8 cellular contexts compared by ENCODE assay signal in genomic region chr4:38663801-38664703, GRCh38. TPM values are rescaled to one million over a fixed set of nuclear protein-coding genes. Genes with fewer than 3 reads are reported as not detected.
DNase-seq lines count a peak whose midpoint lies in the region; ATAC-seq and TF ChIP-seq lines count a peak whose summit lies in the region.

TSS of gene KLF3 (plus strand) at chr4:38664199. CDS start at chr4:38680626, 16,427 bp downstream.

- H3K27me3 ChIP-seq in H7 (ENCODE audit: control insufficient read depth, insufficient read depth, low read length) (no peaks in the 10 kb centered on the region), MG63 (no peaks in the 10 kb centered on the region), SK-N-SH (ENCODE audit: insufficient read depth) (no peaks in the 10 kb centered on the region), gastroesophageal sphincter (no peaks in the 10 kb centered on the region), neutrophil (no peaks in the 10 kb centered on the region)

- H3K4me3 Mint-ChIP-seq in activated naive CD4-positive, alpha-beta T cell treated with anti-CD3 and anti-CD28 coated beads, Interleukin-2, amount 10 ng/mL, durations not matched to agents 7 days and 5 days: peak within 1 kb of the TSS; percentile 93

- CTCF ChIA-PET in SK-N-SH (lab: Yijun Ruan, JAX): interaction anchor here (1.4 kb wide), 1 partner anchor 344 kb away, joined by 5 read pairs; no protein-coding TSS in a partner anchor
- CTCF ChIA-PET in activated naive CD4-positive, alpha-beta T cell treated with anti-CD3 and anti-CD28 coated beads, Interleukin-2, amount 10 ng/mL, durations not matched to agents 7 days and 5 days (lab: Charles Lee): no interaction called here

- no peaks in the 10 kb centered on the region for H3K9me2 ChIP-seq in SK-N-SH

- TF ChIP-seq CTCF in SK-N-SH (IDR thresholded peaks at IDR 0.05) (no peak), gastroesophageal sphincter (IDR thresholded peaks at IDR 0.05) (no peak), neutrophil (IDR thresholded peaks at IDR 0.05) (peak; percentile 10), subcutaneous adipose tissue (IDR thresholded peaks at IDR 0.05; ENCODE audit: low read depth) (no peak)

- H3K79me2 ChIP-seq in SK-N-SH (ENCODE audit: insufficient read depth): peaks cover 64% of the 10 kb centered on the region

- H3K36me3 ChIP-seq in H7 (replicated peaks; ENCODE audit: control insufficient read depth, insufficient read depth, low read length): no peaks in the 10 kb centered on the region
- peaks cover 16% of the 10 kb centered on the region for H3K36me3 ChIP-seq in MG63
- peaks cover 0 to 3% of the 10 kb centered on the region in 2 experiments for H3K36me3 ChIP-seq in SK-N-SH (replicated peaks in 1 of 2; ENCODE audit: control insufficient read depth in 1 of 2, insufficient read depth in 2 of 2, low read length in 1 of 2)
- H3K36me3 ChIP-seq in gastroesophageal sphincter: no peaks in the 10 kb centered on the region
- no peaks in the 10 kb centered on the region for H3K36me3 ChIP-seq in neutrophil

- H3F3A ChIP-seq in SK-N-SH (replicated peaks; ENCODE audit: insufficient read depth): peaks cover 18% of the 10 kb centered on the region

- H3K27me3 Mint-ChIP-seq in activated naive CD4-positive, alpha-beta T cell treated with anti-CD3 and anti-CD28 coated beads, Interleukin-2, amount 10 ng/mL, durations not matched to agents 7 days and 5 days: no peaks in the 10 kb centered on the region

- peak within 1 kb of the TSS; percentile 91 for H3K4me2 ChIP-seq in SK-N-SH

- peak; percentile 96 to 97 for TF ChIP-seq POLR2A in gastroesophageal sphincter (IDR thresholded peaks at IDR 0.05)

- H3K9me3 Mint-ChIP-seq in activated naive CD4-positive, alpha-beta T cell treated with anti-CD3 and anti-CD28 coated beads, Interleukin-2, amount 10 ng/mL, durations not matched to agents 7 days and 5 days: no peaks in the 10 kb centered on the region

- peaks cover 30% of the 10 kb centered on the region for H3K36me3 Mint-ChIP-seq in activated naive CD4-positive, alpha-beta T cell treated with anti-CD3 and anti-CD28 coated beads, Interleukin-2, amount 10 ng/mL, durations not matched to agents 7 days and 5 days

- H3K4me1 Mint-ChIP-seq in activated naive CD4-positive, alpha-beta T cell treated with anti-CD3 and anti-CD28 coated beads, Interleukin-2, amount 10 ng/mL, durations not matched to agents 7 days and 5 days: peaks cover 68% of the 10 kb centered on the region

- ATAC-seq in gastroesophageal sphincter: peak; percentile 88

- peaks cover 1% of the 10 kb centered on the region; the same call in 1 of the 2 replicates for H4K20me1 ChIP-seq in SK-N-SH (ENCODE audit: insufficient read depth)

- peak within 1 kb of the TSS; percentile 79 for H3K4me3 ChIP-seq in H7 (ENCODE audit: insufficient read depth, low read depth, low read length)
- H3K4me3 ChIP-seq in MG63: peak within 1 kb of the TSS; percentile 81
- H3K4me3 ChIP-seq in SK-N-SH (ENCODE audit: low read depth in 2 of 2, low read length in 1 of 2): peak within 1 kb of the TSS; percentile 85 to 88
- H3K4me3 ChIP-seq in gastroesophageal sphincter: peak within 1 kb of the TSS; percentile 87 to 100
- H3K4me3 ChIP-seq in neutrophil (ENCODE audit: low read depth in 1 of 2, low read length in 1 of 2): peak within 1 kb of the TSS; percentile 88 to 89

- H3K27ac Mint-ChIP-seq in activated naive CD4-positive, alpha-beta T cell treated with anti-CD3 and anti-CD28 coated beads, Interleukin-2, amount 10 ng/mL, durations not matched to agents 7 days and 5 days: peak within 1 kb of the TSS; percentile 93

- TF ChIP-seq EP300 in SK-N-SH (IDR thresholded peaks at IDR 0.05; ENCODE audit: borderline replicate concordance in 1 of 2, low read depth in 1 of 2, low read length in 1 of 2) (no peak; a peak in 1 of 4 replicates), gastroesophageal sphincter (IDR thresholded peaks at IDR 0.05) (no peak)

- peak; percentile 82 for DNase-seq in ELF-1 (ENCODE audit: low read depth, low spot score)
- peak; percentile 92 for DNase-seq in H7
- peak; percentile 90 for DNase-seq in MG63
- DNase-seq in SK-N-SH: peak; percentile 94
- peak; percentile 94 for DNase-seq in activated naive CD4-positive, alpha-beta T cell treated with anti-CD3 and anti-CD28 coated beads, Interleukin-2, amount 10 ng/mL, durations not matched to agents 7 days and 5 days

- peak within 1 kb of the TSS; percentile 97 for H3K9ac ChIP-seq in SK-N-SH

- 0% methylated on average over 11 of the region's 110 CpGs for WGBS in SK-N-SH (ENCODE audit: low lambda C conversion rate)
- WGBS in gastroesophageal sphincter (ENCODE audit: low coverage in 1 of 2), 2 donors: no CpG with 5 or more reads among the region's 110 CpGs

- H3K27ac ChIP-seq in SK-N-SH (ENCODE audit: low read depth in 2 of 2, low read length in 1 of 2) (peak within 1 kb of the TSS; percentile 97 to 99), gastroesophageal sphincter (peak within 1 kb of the TSS; percentile 98 to 100 (median 99)), neutrophil (peak within 1 kb of the TSS; percentile 100)

- H2AFZ ChIP-seq in SK-N-SH (ENCODE audit: low read depth): peak within 1 kb of the TSS; percentile 78

- H3K9me3 ChIP-seq in MG63 (no peaks in the 10 kb centered on the region), SK-N-SH (no peaks in the 10 kb centered on the region), gastroesophageal sphincter (no peaks in the 10 kb centered on the region), neutrophil (no peaks in the 10 kb centered on the region)

- POLR2A ChIA-PET in SK-N-SH (lab: Yijun Ruan, JAX): no interaction called here

- peaks cover 15 to 29% of the 10 kb centered on the region in 2 experiments; a peak in 3 of 4 replicates for H3K4me1 ChIP-seq in SK-N-SH (ENCODE audit: control insufficient read depth in 1 of 2, insufficient read depth in 2 of 2, low read depth in 1 of 2, low read length in 1 of 2)
- peaks cover 0 to 57% (median 10%) of the 10 kb centered on the region in 3 donors for H3K4me1 ChIP-seq in gastroesophageal sphincter
- H3K4me1 ChIP-seq in neutrophil (ENCODE audit: control insufficient read depth in 1 of 2, insufficient read depth in 1 of 2, low read depth in 1 of 2, low read length in 1 of 2): peaks cover 57 to 59% of the 10 kb centered on the region in 2 experiments

- no peak for TF ChIP-seq RAD21 in SK-N-SH (IDR thresholded peaks at IDR 0.05; ENCODE audit: low read length)

TF ChIP-seq in SK-N-SH, 30 proteins besides CTCF, POLR2A, EP300 and RAD21 (continues in another document):
- TF ChIP-seq, protein P1, sequence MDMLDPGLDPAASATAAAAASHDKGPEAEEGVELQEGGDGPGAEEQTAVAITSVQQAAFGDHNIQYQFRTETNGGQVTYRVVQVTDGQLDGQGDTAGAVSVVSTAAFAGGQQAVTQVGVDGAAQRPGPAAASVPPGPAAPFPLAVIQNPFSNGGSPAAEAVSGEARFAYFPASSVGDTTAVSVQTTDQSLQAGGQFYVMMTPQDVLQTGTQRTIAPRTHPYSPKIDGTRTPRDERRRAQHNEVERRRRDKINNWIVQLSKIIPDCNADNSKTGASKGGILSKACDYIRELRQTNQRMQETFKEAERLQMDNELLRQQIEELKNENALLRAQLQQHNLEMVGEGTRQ (IDR thresholded peaks at IDR 0.05; ENCODE audit: borderline replicate concordance, low read depth, low read length): peak; percentile 24; the same call in 1 of the 2 replicates
- peak; percentile 82 for TF ChIP-seq USF1 (IDR thresholded peaks at IDR 0.05; ENCODE audit: borderline replicate concordance, low read depth)
- 0 out of 2 replicates have a peak, but pooled peaks have one; percentile 23 for TF ChIP-seq MXI1 (IDR thresholded peaks at IDR 0.05; ENCODE audit: low read depth, low read length)
- no peak for TF ChIP-seq CHD2 (IDR thresholded peaks at IDR 0.05; ENCODE audit: low read length, partially characterized antibody)
- no peak for TF ChIP-seq RFX5 (IDR thresholded peaks at IDR 0.05; ENCODE audit: low read length)
- TF ChIP-seq MAX (IDR thresholded peaks at IDR 0.05; ENCODE audit: low read depth): 0 out of 2 replicates have a peak, but pooled peaks have one; percentile 25
- peak; percentile 24; the same call in 1 of the 2 replicates for TF ChIP-seq FOXJ3 (CRISPR knock-in tag; IDR thresholded peaks at IDR 0.05)
- TF ChIP-seq POLR2AphosphoS5 (IDR thresholded peaks at IDR 0.05; ENCODE audit: low read depth, low read length): peak; percentile 60; the same call in 1 of the 2 replicates
- no peak for TF ChIP-seq TEAD4 (IDR thresholded peaks at IDR 0.05; ENCODE audit: borderline replicate concordance, insufficient read depth)

RNA-seq across cellular contexts. Expression of gene KLF3, which starts in this region (rescaled TPM):
- total RNA-seq in H7 (2014; rRNA removed; shearing (Covaris generic)): 8.8 and 13.0 TPM in 2 replicates
- total RNA-seq in MG63 (2014; rRNA removed; shearing (Covaris generic); ENCODE audit: low replicate concordance): 1.9 and 4.1 TPM in 2 replicates
- 8.2 and 8.9 TPM in 2 replicates for polyA plus RNA-seq in SK-N-SH (2012; rRNA removed)
- polyA plus RNA-seq in SK-N-SH (2012; cell fraction: cytosol; rRNA removed): 9.7 and 10.4 TPM in 2 replicates
- polyA plus RNA-seq in SK-N-SH (2012; cell fraction: nucleus; rRNA removed): 6.0 and 11.1 TPM in 2 replicates
- 10 to 100 TPM; 40.0 to 55.5 (median 43.5) TPM for total RNA-seq in gastroesophageal sphincter
- 10 to 100 TPM; 46.0 to 73.1 (median 54.7) TPM for total RNA-seq in subcutaneous adipose tissue

Comparison
In these comparisons a context has a peak if more than half of its experiments do, and no peak if none do; other contexts are left out.
1. Peak in every context shown above with its lines: DNase-seq, ATAC-seq, H3K4me3 ChIP-seq and H3K27ac ChIP-seq.